Comparison of ENCODE assay signal across 8 cellular contexts in genomic region chr3:194536883-194537637, GRCh38. TPM values are rescaled to one million over a fixed set of nuclear protein-coding genes. Genes with fewer than 3 reads are reported as not detected.
DNase-seq lines count a peak whose midpoint lies in the region; ATAC-seq, FAIRE-seq and TF ChIP-seq lines count a peak whose summit lies in the region.

No MANE protein-coding gene starts in this region.

- no peak overlapping the region for H2BK15ac ChIP-seq in mesendoderm (replicated peaks; ENCODE audit: low read depth)

- no peak overlapping the region for H3K4me3 ChIP-seq in RWPE2 (ENCODE audit: severe bottlenecking)
- H3K4me3 ChIP-seq in kidney (ENCODE audit: low read length in 2 of 2): peak overlapping the region in 1 of 2 donors; percentile 33
- H3K4me3 ChIP-seq in aorta (ENCODE audit: low read length in 2 of 2): no peak overlapping the region
- H3K4me3 ChIP-seq in mesendoderm (ENCODE audit: low read length): no peak overlapping the region

- no peak for TF ChIP-seq CTCF in RWPE2 (IDR thresholded peaks at IDR 0.05; ENCODE audit: poor library complexity, severe bottlenecking)
- TF ChIP-seq CTCF in kidney (IDR thresholded peaks at IDR 0.05; ENCODE audit: borderline replicate concordance, extremely low read depth, insufficient read depth): no peak

- no peak for FAIRE-seq in kidney (lab: Jason Lieb, UNC)

- H3K56ac ChIP-seq in mesendoderm (ENCODE audit: low read length): no peak overlapping the region

- no peak overlapping the region for H3K23ac ChIP-seq in mesendoderm (ENCODE audit: low read length)

- ATAC-seq in RWPE2 (ENCODE audit: low read depth) (peak; percentile 79), aorta (ENCODE audit: low FRiP score) (peak; percentile 53), T-helper 17 cell (no peak), HG02884 (IDR thresholded peaks at IDR 0.05; ENCODE audit: unreplicated experiment) (no peak)

- H3K18ac ChIP-seq in mesendoderm (ENCODE audit: low read length): no peak overlapping the region

- no peaks in the 10 kb centered on the region for H3K27me3 ChIP-seq in RWPE2 (ENCODE audit: insufficient read depth, poor library complexity, severe bottlenecking)
- no peaks in the 10 kb centered on the region for H3K27me3 ChIP-seq in aorta (ENCODE audit: control insufficient read depth in 1 of 2, insufficient read depth in 2 of 2, low read length in 1 of 2)
- H3K27me3 ChIP-seq in mesendoderm (ENCODE audit: insufficient read depth, low read length, poor library complexity): no peaks in the 10 kb centered on the region

- H3K36me3 ChIP-seq in RWPE2 (ENCODE audit: low read depth) (no peaks in the 10 kb centered on the region), kidney (ENCODE audit: control insufficient read depth in 1 of 2, insufficient read depth in 2 of 2, low read length in 2 of 2) (no peaks in the 10 kb centered on the region), aorta (ENCODE audit: control insufficient read depth in 1 of 2, insufficient read depth in 2 of 2, low read length in 1 of 2) (no peaks in the 10 kb centered on the region), mesendoderm (ENCODE audit: control insufficient read depth, insufficient read depth, low read length) (no peaks in the 10 kb centered on the region)

- intact Hi-C loops in kidney (cut with DNase I) (no loop called here), aorta (cut with DNase I) (loop anchor here in 1 of 2 donors (5.0 kb wide), 1 partner anchor 35 kb away; no protein-coding TSS in a partner anchor)

- H3K4me3 Mint-ChIP-seq in T-helper 17 cell: no peak overlapping the region

- no peak overlapping the region for H2BK5ac ChIP-seq in mesendoderm (ENCODE audit: low read length)

- no peak overlapping the region for H4K8ac ChIP-seq in mesendoderm (ENCODE audit: low read depth, low read length)

- no peaks in the 10 kb centered on the region for H3K27me3 Mint-ChIP-seq in T-helper 17 cell

- H3K4me2 ChIP-seq in mesendoderm (ENCODE audit: low read length): no peak overlapping the region

- DNase-seq in NCI-H2171 treated with DMSO at 0.1 percent for 48 hours (lab: John Stamatoyannopoulos, UW) (peak; percentile 51), NCI-H2171 (lab: John Stamatoyannopoulos, UW) (no peak), RWPE2 (ENCODE audit: low spot score) (no peak), kidney (peak; percentile 81), aorta (peak; percentile 66 to 78), T-helper 17 cell (no peak), mesendoderm (no peak)

- H3K9ac ChIP-seq in kidney (ENCODE audit: low read length in 2 of 2) (peak overlapping the region in 1 of 2 donors; percentile 22), mesendoderm (ENCODE audit: low read length) (no peak overlapping the region)

- no peak overlapping the region for H3K27ac Mint-ChIP-seq in T-helper 17 cell

- H3K27ac ChIP-seq in RWPE2 (ENCODE audit: poor library complexity, severe bottlenecking) (peak overlapping the region; percentile 77), kidney (ENCODE audit: low read depth in 2 of 2, low read length in 2 of 2) (peak overlapping the region; percentile 88 to 90), aorta (ENCODE audit: low read depth in 1 of 2, low read length in 2 of 2) (peak overlapping the region; percentile 31 to 73), mesendoderm (ENCODE audit: low read depth, low read length) (no peak overlapping the region)

- H2AK5ac ChIP-seq in mesendoderm (ENCODE audit: low read length): no peak overlapping the region

- no peak overlapping the region for H3K4ac ChIP-seq in mesendoderm (ENCODE audit: low read depth, low read length)

- H3K36me3 Mint-ChIP-seq in T-helper 17 cell (ENCODE audit: low read depth): peaks cover 2% of the 10 kb centered on the region

- no peak overlapping the region for H2BK120ac ChIP-seq in mesendoderm (ENCODE audit: low read depth, low read length)

- no peaks in the 10 kb centered on the region for H3K79me2 ChIP-seq in mesendoderm (ENCODE audit: control insufficient read depth, insufficient read depth, low read length)

- H3K4me1 ChIP-seq in RWPE2 (ENCODE audit: insufficient read depth, poor library complexity, severe bottlenecking) (peaks cover 14% of the 10 kb centered on the region), kidney (ENCODE audit: control insufficient read depth in 1 of 2, insufficient read depth in 1 of 2, low read depth in 1 of 2, low read length in 2 of 2) (peaks cover 5 to 15% of the 10 kb centered on the region in 2 donors), aorta (ENCODE audit: control insufficient read depth in 1 of 2, insufficient read depth in 2 of 2, low read length in 2 of 2) (peaks cover 0 to 3% of the 10 kb centered on the region in 2 donors), mesendoderm (ENCODE audit: control insufficient read depth, low read depth, low read length) (no peaks in the 10 kb centered on the region)

- H3K9me3 ChIP-seq in RWPE2 (ENCODE audit: severe bottlenecking) (peaks cover 8% of the 10 kb centered on the region), kidney (ENCODE audit: control insufficient read depth in 1 of 2, low read length in 2 of 2) (peaks cover 5 to 7% of the 10 kb centered on the region in 2 donors), aorta (ENCODE audit: control insufficient read depth, low read length) (no peaks in the 10 kb centered on the region), T-helper 17 cell (ENCODE audit: control insufficient read depth, low read length, poor library complexity, severe bottlenecking) (no peaks in the 10 kb centered on the region)

- H3K4me1 Mint-ChIP-seq in T-helper 17 cell: peaks cover 7% of the 10 kb centered on the region

- 23 to 25% methylated on average over 2 of the region's 2 CpGs for WGBS in aorta, 2 donors
- WGBS in mesendoderm (ENCODE audit: extremely low coverage, insufficient coverage, low lambda C conversion rate): no CpG with 5 or more reads among the region's 2 CpGs

- no peaks in the 10 kb centered on the region for H3K79me1 ChIP-seq in mesendoderm (ENCODE audit: low read length)

- H4K5ac ChIP-seq in mesendoderm (ENCODE audit: low read length): no peak overlapping the region

RNA-seq across cellular contexts. Expression of gene ATP13A3, which starts 50.3 kb away (rescaled TPM):
- total RNA-seq in kidney (103 TPM), aorta (100 to 1,000 TPM; 127 to 189 TPM), T-helper 17 cell (10 to 100 TPM; 65.6 to 81.0 TPM)
- polyA plus RNA-seq in kidney (ENCODE audit: insufficient read depth, low read depth, low replicate concordance) (15.3 TPM), aorta (10 to 100 TPM; 14.1 to 38.7 TPM)
- 43.8 TPM for polyA plus RNA-seq in mesendoderm (2013, experiment 1 of 2)
- 42.9 TPM for polyA plus RNA-seq in mesendoderm (2013, experiment 2 of 2)

Comparison
In these comparisons a context has a peak if more than half of its experiments do, and no peak if none do; other contexts are left out.
1. DNase-seq: peak in NCI-H2171 treated with DMSO at 0.1 percent for 48 hours (single experiment), kidney (single experiment) and aorta (2 of 2); none in NCI-H2171 (single experiment), RWPE2 (single experiment), T-helper 17 cell (0 of 3) and mesendoderm (single experiment).
2. ATAC-seq: peak in RWPE2 (single experiment) and aorta (single experiment); none in T-helper 17 cell (single experiment) and HG02884 (single experiment).